In the genomic region with DNA sequence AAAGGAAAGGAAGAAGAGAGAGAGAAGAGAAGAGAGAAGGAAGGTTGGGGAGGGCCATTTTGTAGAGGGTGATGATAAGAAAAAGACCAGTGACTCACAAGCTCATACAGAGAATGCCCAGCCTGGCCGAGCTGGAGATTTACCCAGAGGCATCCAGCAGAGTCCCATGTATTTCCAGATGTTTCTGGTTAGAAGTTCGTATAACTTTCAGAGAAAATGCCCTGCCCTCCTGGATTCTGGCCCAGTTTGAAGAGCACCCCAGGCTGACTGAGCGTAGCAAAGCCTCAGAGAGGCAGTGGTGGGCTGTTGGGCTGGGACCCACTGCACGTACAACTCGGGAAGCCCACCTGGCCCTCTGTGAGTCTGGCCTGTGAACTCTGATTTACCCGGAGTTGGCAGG, we compare ENCODE assay signal across 15 cellular contexts.
DNase-seq lines count a peak whose midpoint lies in the region; ATAC-seq and TF ChIP-seq lines count a peak whose summit lies in the region.
"Had no signal": no experiment of that assay in that cellular context is flagged by ENCODE, and none has a peak within 500 bp of the region (broad histone marks: within the 10 kb centered on the region; RNA-seq: fewer than 3 reads in every experiment).

No MANE protein-coding gene starts in this region.

- peaks cover 7% of the 10 kb centered on the region for H3K4me1 ChIP-seq in foreskin keratinocyte

- peaks cover 86% of the 10 kb centered on the region for H3K4me1 Mint-ChIP-seq in activated CD4-positive, alpha-beta T cell treated with anti-CD3 and anti-CD28 coated beads, Interleukin-2, amount 10 ng/mL, durations not matched to agents 7 days and 5 days
- peaks cover 62% of the 10 kb centered on the region for H3K4me1 Mint-ChIP-seq in T-helper 17 cell
- peaks cover 79% of the 10 kb centered on the region for H3K4me1 Mint-ChIP-seq in stimulated activated memory B cell treated with anti-CD40 and anti-IgM and Interleukin-4, amounts not matched to agents 10 μg/mL and 1 μg/mL and 100 μg/mL, for 72 hours

- H3K27ac Mint-ChIP-seq in activated CD4-positive, alpha-beta T cell treated with anti-CD3 and anti-CD28 coated beads, Interleukin-2, amount 10 ng/mL, durations not matched to agents 7 days and 5 days = peak overlapping the region; percentile 71
- peak overlapping the region; percentile 91 for H3K27ac Mint-ChIP-seq in T-helper 17 cell
- peak overlapping the region; percentile 76 for H3K27ac Mint-ChIP-seq in stimulated activated memory B cell treated with anti-CD40 and anti-IgM and Interleukin-4, amounts not matched to agents 10 μg/mL and 1 μg/mL and 100 μg/mL, for 72 hours
- H3K27ac Mint-ChIP-seq: activated T-helper 2 cell treated with anti-CD3 and anti-CD28 coated beads, Interferon-gamma antibody, Interleukin-2, Interleukin-4, amounts not matched to agents 10 μg/mL and 5 μg/mL and 100 μg/mL, durations not matched to agents 14 hours and 24 hours and 36 hours had no signal

- H3K4me3 ChIP-seq in fibroblast of mammary gland (ENCODE audit: control insufficient read depth, low read depth, low read length) = no peak overlapping the region
- H3K4me3 ChIP-seq: suprapubic skin had no signal

- H3K27me3 Mint-ChIP-seq in activated CD4-positive, alpha-beta T cell treated with anti-CD3 and anti-CD28 coated beads, Interleukin-2, amount 10 ng/mL, durations not matched to agents 7 days and 5 days = no peaks in the 10 kb centered on the region
- H3K27me3 Mint-ChIP-seq in T-helper 17 cell = no peaks in the 10 kb centered on the region
- no peaks in the 10 kb centered on the region for H3K27me3 Mint-ChIP-seq in stimulated activated memory B cell treated with anti-CD40 and anti-IgM and Interleukin-4, amounts not matched to agents 10 μg/mL and 1 μg/mL and 100 μg/mL, for 72 hours

- H3K27me3 ChIP-seq in foreskin keratinocyte = no peaks in the 10 kb centered on the region
- H3K27me3 ChIP-seq: suprapubic skin had no signal

- no peak for DNase-seq in activated CD4-positive, alpha-beta T cell treated with anti-CD3 and anti-CD28 coated beads, Interleukin-2, amount 10 ng/mL, durations not matched to agents 7 days and 5 days
- no peak for DNase-seq in activated CD4-positive, alpha-beta T cell treated with anti-CD3 and anti-CD28 coated beads for 1 hour
- DNase-seq in T-helper 17 cell (no peak), fibroblast of mammary gland (ENCODE audit: low read depth) (peak; percentile 91), foreskin keratinocyte (no peak), glomerular visceral epithelial cell (ENCODE audit: extremely low spot score) (no peak), GF-D8 (lab: John Stamatoyannopoulos, UW) (no peak)
- DNase-seq: ACHN; effector memory CD4-positive, alpha-beta T cell; NCI-H2029; stimulated activated CD4-positive, alpha-beta T cell treated with anti-CD3 and anti-CD28 coated beads, Interleukin-2, amount 100 ng/mL, for 48 hours; T1000 had no signal

- no peaks in the 10 kb centered on the region for H3K9me3 ChIP-seq in T-helper 17 cell (ENCODE audit: control insufficient read depth, low read length, poor library complexity, severe bottlenecking)
- H3K9me3 ChIP-seq: suprapubic skin had no signal

- no peaks in the 10 kb centered on the region for H3K36me3 Mint-ChIP-seq in activated CD4-positive, alpha-beta T cell treated with anti-CD3 and anti-CD28 coated beads, Interleukin-2, amount 10 ng/mL, durations not matched to agents 7 days and 5 days (ENCODE audit: low read depth)
- H3K36me3 Mint-ChIP-seq in T-helper 17 cell (ENCODE audit: low read depth) = no peaks in the 10 kb centered on the region
- H3K36me3 Mint-ChIP-seq in stimulated activated memory B cell treated with anti-CD40 and anti-IgM and Interleukin-4, amounts not matched to agents 10 μg/mL and 1 μg/mL and 100 μg/mL, for 72 hours = peaks cover 16% of the 10 kb centered on the region

- ATAC-seq in T-helper 17 cell (no peak), foreskin keratinocyte (no peak)
- no peak for ATAC-seq in stimulated activated memory B cell treated with anti-CD40 and anti-IgM and Interleukin-4, amounts not matched to agents 10 μg/mL and 1 μg/mL and 100 μg/mL, for 72 hours

- POLR2A ChIA-PET in activated CD4-positive, alpha-beta T cell treated with anti-CD3 and anti-CD28 coated beads, Interleukin-2, amount 10 ng/mL, durations not matched to agents 7 days and 5 days (lab: Charles Lee) = no interaction called here

- no peak overlapping the region for H3K4me3 Mint-ChIP-seq in activated CD4-positive, alpha-beta T cell treated with anti-CD3 and anti-CD28 coated beads, Interleukin-2, amount 10 ng/mL, durations not matched to agents 7 days and 5 days
- H3K4me3 Mint-ChIP-seq in T-helper 17 cell = no peak overlapping the region
- H3K4me3 Mint-ChIP-seq in stimulated activated memory B cell treated with anti-CD40 and anti-IgM and Interleukin-4, amounts not matched to agents 10 μg/mL and 1 μg/mL and 100 μg/mL, for 72 hours = no peak overlapping the region

- TF ChIP-seq CTCF in fibroblast of mammary gland (conservative IDR thresholded peaks at IDR 0.05; ENCODE audit: control insufficient read depth, insufficient read depth, low read depth, low read length) (peak; percentile 19), foreskin keratinocyte (conservative IDR thresholded peaks at IDR 0.05) (no peak)

- no peak overlapping the region for H3K27ac ChIP-seq in foreskin keratinocyte
- H3K27ac ChIP-seq: suprapubic skin had no signal

- H3K9me3 Mint-ChIP-seq in activated CD4-positive, alpha-beta T cell treated with anti-CD3 and anti-CD28 coated beads, Interleukin-2, amount 10 ng/mL, durations not matched to agents 7 days and 5 days = no peaks in the 10 kb centered on the region
- no peaks in the 10 kb centered on the region for H3K9me3 Mint-ChIP-seq in stimulated activated memory B cell treated with anti-CD40 and anti-IgM and Interleukin-4, amounts not matched to agents 10 μg/mL and 1 μg/mL and 100 μg/mL, for 72 hours
- H3K9me3 Mint-ChIP-seq: activated T-helper 2 cell treated with anti-CD3 and anti-CD28 coated beads, Interferon-gamma antibody, Interleukin-2, Interleukin-4, amounts not matched to agents 10 μg/mL and 5 μg/mL and 100 μg/mL, durations not matched to agents 14 hours and 24 hours and 36 hours had no signal

- CTCF ChIA-PET in activated CD4-positive, alpha-beta T cell treated with anti-CD3 and anti-CD28 coated beads, Interleukin-2, amount 10 ng/mL, durations not matched to agents 7 days and 5 days (lab: Charles Lee) = no interaction called here
